7 cellular contexts compared by ENCODE assay signal in genomic region chr20:2521369-2522305, GRCh38. TPM values are rescaled to one million over a fixed set of nuclear protein-coding genes. Genes with fewer than 3 reads are reported as not detected.
DNase-seq lines count a peak whose midpoint lies in the region; ATAC-seq and TF ChIP-seq lines count a peak whose summit lies in the region.

No MANE protein-coding gene starts in this region.

- peak; percentile 96 for TF ChIP-seq CTCF in GM06990 (IDR thresholded peaks at IDR 0.05; ENCODE audit: insufficient read depth, low read length, poor library complexity, severe bottlenecking)
- peak; percentile 55 to 87 (median 77) for TF ChIP-seq CTCF in dorsolateral prefrontal cortex (IDR thresholded peaks at IDR 0.05 in 54 of 56, conservative IDR thresholded peaks at IDR 0.05 in 2 of 56; ENCODE audit: low read depth in 1 of 56, partially characterized antibody in 56 of 56)
- peak; percentile 91 for TF ChIP-seq CTCF in type B pancreatic cell (conservative IDR thresholded peaks at IDR 0.05)

- H3K27me3 Mint-ChIP-seq in activated CD4-positive, alpha-beta T cell treated with anti-CD3 and anti-CD28 coated beads for 36 hours = peaks cover 2% of the 10 kb centered on the region
- peaks cover 55% of the 10 kb centered on the region for H3K27me3 Mint-ChIP-seq in type B pancreatic cell

- CTCF ChIA-PET in activated CD4-positive, alpha-beta T cell treated with anti-CD3 and anti-CD28 coated beads for 36 hours (lab: Charles Lee) = interaction anchor here (0.5 to 5.9 kb wide), 50 partner anchors 8 to 1677 kb away, joined by 3 to 73 read pairs (median 4); partner anchors contain the start of genes NOP56, TGM6, TMC2 and ZNF343

- POLR2A ChIA-PET in activated CD4-positive, alpha-beta T cell treated with anti-CD3 and anti-CD28 coated beads for 36 hours (lab: Charles Lee) = interaction anchor here (0.7 to 1.0 kb wide), 4 partner anchors 51 to 313 kb away, joined by 3 to 5 read pairs (median 4); partner anchors contain the start of genes IDH3B and SNRPB

- DNase-seq in GM06990 (ENCODE audit: extremely low read depth, insufficient read length) (no peak), M059J (ENCODE audit: low read depth) (peak; percentile 22), dorsolateral prefrontal cortex (peak in 5 of 10 donors; percentile 24 to 51 (median 45)), midbrain (lab: John Stamatoyannopoulos, UW) (peak; percentile 47), type B pancreatic cell (ENCODE audit: extremely low spot score, unreplicated experiment) (no peak)
- peak; percentile 74 for DNase-seq in activated CD4-positive, alpha-beta T cell treated with anti-CD3 and anti-CD28 coated beads for 36 hours

- H3K9me3 Mint-ChIP-seq in activated CD4-positive, alpha-beta T cell treated with anti-CD3 and anti-CD28 coated beads for 36 hours (ENCODE audit: low read depth) = no peaks in the 10 kb centered on the region
- H3K9me3 Mint-ChIP-seq in type B pancreatic cell = no peaks in the 10 kb centered on the region

- no peaks in the 10 kb centered on the region; the same call in 1 of the 2 replicates for H3K27me3 ChIP-seq in GM06990 (replicated peaks; ENCODE audit: control insufficient read depth, insufficient read depth, low read length)
- H3K27me3 ChIP-seq in dorsolateral prefrontal cortex = no peaks in the 10 kb centered on the region

- H3K4me3 Mint-ChIP-seq in activated CD4-positive, alpha-beta T cell treated with anti-CD3 and anti-CD28 coated beads for 36 hours = no peak overlapping the region
- peak overlapping the region; percentile 48 for H3K4me3 Mint-ChIP-seq in type B pancreatic cell

- H3K4me3 ChIP-seq in GM06990 (replicated peaks; ENCODE audit: low read depth, low read length) = no peak overlapping the region
- H3K4me3 ChIP-seq in dorsolateral prefrontal cortex = peak overlapping the region in 1 of 59 donors; percentile 1

- no peaks in the 10 kb centered on the region for H3K36me3 ChIP-seq in GM06990 (ENCODE audit: control insufficient read depth, insufficient read depth, low read length)

- no peaks in the 10 kb centered on the region for H3K36me3 Mint-ChIP-seq in activated CD4-positive, alpha-beta T cell treated with anti-CD3 and anti-CD28 coated beads for 36 hours (ENCODE audit: low read depth)
- H3K36me3 Mint-ChIP-seq in type B pancreatic cell = no peaks in the 10 kb centered on the region

- peaks cover 19% of the 10 kb centered on the region for H3K4me1 Mint-ChIP-seq in activated CD4-positive, alpha-beta T cell treated with anti-CD3 and anti-CD28 coated beads for 36 hours
- H3K4me1 Mint-ChIP-seq in type B pancreatic cell (ENCODE audit: unreplicated experiment) = peaks cover 7% of the 10 kb centered on the region

- intact Hi-C loops in activated CD4-positive, alpha-beta T cell treated with anti-CD3 and anti-CD28 coated beads for 36 hours (cut with DNase I, micrococcal nuclease) = loop anchor here in 1 of 2 experiments (2.0 kb wide), 1 partner anchor 231 kb away; no protein-coding TSS in a partner anchor
- intact Hi-C loops in dorsolateral prefrontal cortex (cut with DNase I) = loop anchor here in 1 of 2 donors (5.0 kb wide), 1 partner anchor 49 kb away; the partner anchor contains the start of gene SNRPB

- no peak for ATAC-seq in activated CD4-positive, alpha-beta T cell treated with anti-CD3 and anti-CD28 coated beads for 36 hours
- ATAC-seq in GM21576 (IDR thresholded peaks at IDR 0.05; ENCODE audit: unreplicated experiment) = no peak

- H3K27ac ChIP-seq in dorsolateral prefrontal cortex = no peak overlapping the region

- H3K27ac Mint-ChIP-seq in activated CD4-positive, alpha-beta T cell treated with anti-CD3 and anti-CD28 coated beads for 36 hours = no peak overlapping the region
- H3K27ac Mint-ChIP-seq in type B pancreatic cell = no peak overlapping the region

RNA-seq across cellular contexts. Expression of gene ZNF343, which starts 12.9 kb away (rescaled TPM):
- 10.1 and 16.4 TPM in 2 replicates for total RNA-seq in M059J (2014; rRNA removed; shearing (Covaris generic))
- total RNA-seq in activated CD4-positive, alpha-beta T cell treated with anti-CD3 and anti-CD28 coated beads for 36 hours = 10 to 100 TPM in 1 of 2 experiments, 1 to 10 TPM in 1; 9.9 to 12.3 TPM
- 10 to 100 TPM; 12.5 to 26.7 (median 19.8) TPM for total RNA-seq in dorsolateral prefrontal cortex
- 10.0 and 16.6 TPM in 2 replicates for total RNA-seq in type B pancreatic cell (ENCODE audit: low replicate concordance)

RNA-seq across cellular contexts. Expression of gene TMC2, which starts 14.7 kb away (rescaled TPM):
- total RNA-seq in M059J (2014; rRNA removed; shearing (Covaris generic)) = not detected in 2 replicates
- not detected for total RNA-seq in activated CD4-positive, alpha-beta T cell treated with anti-CD3 and anti-CD28 coated beads for 36 hours
- total RNA-seq in dorsolateral prefrontal cortex = 1 to 10 TPM in 68 of 120 experiments, under 1 TPM in 51, not detected in 1; 0.28 to 2.5 (median 1.1) TPM
- total RNA-seq in type B pancreatic cell (ENCODE audit: low replicate concordance) = not detected in 2 replicates

RNA-seq across cellular contexts. Expression of gene SNRPB, which starts 51.0 kb away (rescaled TPM):
- 850 and 1,048 TPM in 2 replicates for total RNA-seq in M059J (2014; rRNA removed; shearing (Covaris generic))
- 100 to 1,000 TPM; 348 to 466 TPM for total RNA-seq in activated CD4-positive, alpha-beta T cell treated with anti-CD3 and anti-CD28 coated beads for 36 hours
- total RNA-seq in dorsolateral prefrontal cortex = 10 to 100 TPM; 24.3 to 63.9 (median 44.4) TPM
- total RNA-seq in type B pancreatic cell (ENCODE audit: low replicate concordance) = 177 and 193 TPM in 2 replicates

Comparison
In these comparisons a context has a peak if more than half of its experiments do, and no peak if none do; other contexts are left out.
1. DNase-seq: peak in M059J (single experiment), activated CD4-positive, alpha-beta T cell treated with anti-CD3 and anti-CD28 coated beads for 36 hours (single experiment) and midbrain (single experiment); none in GM06990 (single experiment) and type B pancreatic cell (single experiment).
2. Peak in every context shown above with its lines, with median percentiles within 50 percentile points of each other: CTCF ChIP-seq.